Comparison of ENCODE assay signal across 1 cellular context in genomic region chr3:176766862-176767261, GRCh38.
TF ChIP-seq lines count a peak whose summit lies in the region.

No MANE protein-coding gene starts in this region.

TF ChIP-seq in GM23338, 12 proteins besides CTCF, POLR2A, EP300 and RAD21 (continued from another document):
- TF ChIP-seq ETS1 (IDR thresholded peaks at IDR 0.05) (no peak), CREB1 (CRISPR knock-in tag; IDR thresholded peaks at IDR 0.05; ENCODE audit: low read depth) (no peak)
